Comparison of ENCODE assay signal across 8 cellular contexts in the genomic region with DNA sequence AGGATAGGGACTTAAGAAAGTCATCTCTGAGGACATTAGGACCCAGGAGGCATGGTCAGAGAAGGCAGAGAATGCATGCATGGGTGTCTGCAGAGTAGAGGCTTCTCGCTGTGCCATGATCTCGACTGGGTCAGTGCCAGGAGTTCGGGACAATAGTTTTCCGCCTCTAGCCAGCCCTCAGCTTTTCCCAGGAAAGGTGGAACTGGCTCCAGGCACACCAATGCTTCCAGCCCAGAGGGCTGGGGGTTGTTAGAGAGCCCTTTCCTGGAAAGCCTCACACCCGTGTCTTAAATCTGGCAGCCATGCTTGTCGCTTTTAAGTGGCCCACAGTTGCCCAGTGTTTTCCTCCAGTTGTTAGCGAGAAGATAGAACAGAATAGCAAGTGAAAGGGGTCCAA.
DNase-seq lines count a peak whose midpoint lies in the region; ATAC-seq and TF ChIP-seq lines count a peak whose summit lies in the region.

No MANE protein-coding gene starts in this region.

- H3K9me3 Mint-ChIP-seq in CD4-positive, alpha-beta memory T cell: no peaks in the 10 kb centered on the region

- H3K27ac ChIP-seq in CD4-positive, alpha-beta memory T cell (ENCODE audit: low read depth, low read length): peak overlapping the region; percentile 69
- H3K27ac ChIP-seq in esophagus muscularis mucosa (replicated peaks in 1 of 4): peak overlapping the region; percentile 23 to 46 (median 34)
- H3K27ac ChIP-seq in spleen: peak overlapping the region; percentile 73 to 91 (median 88)

- DNase-seq in CD4-positive, alpha-beta memory T cell: no peak
- peak; percentile 77 for DNase-seq in OCI-M1 (lab: John Stamatoyannopoulos, UW)
- peak; percentile 75 for DNase-seq in esophagus muscularis mucosa (ENCODE audit: extremely low spot score)
- peak; percentile 80 for DNase-seq in spleen
- DNase-seq in activated CD8-positive, alpha-beta memory T cell treated with anti-CD3 and anti-CD28 coated beads, Interleukin-2, amount 50 U/mL, for 4 hours: no peak
- no peak for DNase-seq in putamen (ENCODE audit: low spot score)

- no peaks in the 10 kb centered on the region for H3K27me3 Mint-ChIP-seq in CD4-positive, alpha-beta memory T cell

- peaks cover 11 to 24% of the 10 kb centered on the region in 2 donors for H3K36me3 Mint-ChIP-seq in CD4-positive, alpha-beta memory T cell

- no peak for TF ChIP-seq CTCF in esophagus muscularis mucosa (IDR thresholded peaks at IDR 0.05)
- TF ChIP-seq CTCF in spleen (IDR thresholded peaks at IDR 0.05 in 8 of 11, conservative IDR thresholded peaks at IDR 0.05 in 3 of 11): no peak

- peaks cover 50% of the 10 kb centered on the region for H3K4me1 ChIP-seq in CD4-positive, alpha-beta memory T cell (ENCODE audit: insufficient read depth, low read length)
- H3K4me1 ChIP-seq in esophagus muscularis mucosa: no peaks in the 10 kb centered on the region
- H3K4me1 ChIP-seq in spleen: peaks cover 21 to 64% (median 50%) of the 10 kb centered on the region in 6 donors

- no peaks in the 10 kb centered on the region for H3K9me3 ChIP-seq in CD4-positive, alpha-beta memory T cell (ENCODE audit: control insufficient read depth in 1 of 2, low read length in 2 of 2)
- H3K9me3 ChIP-seq in esophagus muscularis mucosa (no peaks in the 10 kb centered on the region), spleen (no peaks in the 10 kb centered on the region)

- WGBS in esophagus muscularis mucosa: 88% methylated on average over 7 of the region's 7 CpGs
- 12 to 39% (median 30%) methylated on average over 7 of the region's 7 CpGs for WGBS in spleen, 5 donors

- H3K4me1 Mint-ChIP-seq in CD4-positive, alpha-beta memory T cell: peaks cover 31 to 72% (median 41%) of the 10 kb centered on the region in 4 donors

- ATAC-seq in GM19025 (IDR thresholded peaks at IDR 0.05; ENCODE audit: low read depth, unreplicated experiment): peak; percentile 12
- ATAC-seq in HG03139 (IDR thresholded peaks at IDR 0.05; ENCODE audit: unreplicated experiment): peak; percentile 20

- CTCF ChIA-PET in CD4-positive, alpha-beta memory T cell (lab: Charles Lee; ENCODE audit: partially characterized antibody): interaction anchor here (1.1 kb wide), 1 partner anchor 47 kb away, joined by 3 read pairs; no protein-coding TSS in a partner anchor

- TF ChIP-seq EP300 in esophagus muscularis mucosa (IDR thresholded peaks at IDR 0.05): no peak

- intact Hi-C loops in CD4-positive, alpha-beta memory T cell (cut with micrococcal nuclease): no loop called here
- intact Hi-C loops in esophagus muscularis mucosa (cut with DNase I): no loop called here
- intact Hi-C loops in spleen (cut with DNase I; ENCODE audit: low total_unique reads): no loop called here

- H3K36me3 ChIP-seq in CD4-positive, alpha-beta memory T cell (ENCODE audit: insufficient read depth, low read length): no peaks in the 10 kb centered on the region
- H3K36me3 ChIP-seq in esophagus muscularis mucosa (no peaks in the 10 kb centered on the region), spleen (no peaks in the 10 kb centered on the region)

- POLR2A ChIA-PET in CD4-positive, alpha-beta memory T cell (lab: Charles Lee; ENCODE audit: partially characterized antibody): interaction anchor here (1.0 to 1.9 kb wide), 2 partner anchors 10 to 17 kb away, joined by 3 to 4 read pairs; no protein-coding TSS in a partner anchor

- TF ChIP-seq POLR2A in esophagus muscularis mucosa (IDR thresholded peaks at IDR 0.05; ENCODE audit: low read depth) (no peak), spleen (IDR thresholded peaks at IDR 0.05) (no peak)

- peak overlapping the region; percentile 92 to 97 (median 94) for H3K4me3 Mint-ChIP-seq in CD4-positive, alpha-beta memory T cell

- peak overlapping the region; percentile 91 to 99 (median 96) for H3K27ac Mint-ChIP-seq in CD4-positive, alpha-beta memory T cell

- no peaks in the 10 kb centered on the region for H3K27me3 ChIP-seq in CD4-positive, alpha-beta memory T cell (ENCODE audit: insufficient read depth, low read length)
- H3K27me3 ChIP-seq in esophagus muscularis mucosa (no peaks in the 10 kb centered on the region), spleen (replicated peaks in 1 of 7) (no peaks in the 10 kb centered on the region)

- peak overlapping the region; percentile 61 to 92 for H3K4me3 ChIP-seq in CD4-positive, alpha-beta memory T cell (ENCODE audit: low read length in 2 of 2)
- H3K4me3 ChIP-seq in esophagus muscularis mucosa (peak overlapping the region; percentile 42 to 53 (median 46)), spleen (peak overlapping the region; percentile 61 to 85 (median 70))

Comparison
In these comparisons a context has a peak if more than half of its experiments do, and no peak if none do; other contexts are left out.
1. DNase-seq: peak in OCI-M1 (single experiment), esophagus muscularis mucosa (single experiment) and spleen (single experiment); none in CD4-positive, alpha-beta memory T cell (0 of 5), activated CD8-positive, alpha-beta memory T cell treated with anti-CD3 and anti-CD28 coated beads, Interleukin-2, amount 50 U/mL, for 4 hours (single experiment) and putamen (single experiment).
2. H3K27ac ChIP-seq: peak in every context shown above with its lines; median percentile 88 in spleen; 69 in CD4-positive, alpha-beta memory T cell; 34 in esophagus muscularis mucosa.
3. Peak in every context shown above with its lines, with median percentiles within 50 percentile points of each other: H3K4me3 ChIP-seq.